21 cellular contexts compared by ENCODE assay signal in genomic region chr5:170525450-170526211, GRCh38. TPM values are rescaled to one million over a fixed set of nuclear protein-coding genes. Genes with fewer than 3 reads are reported as not detected.
"Had no signal": no experiment of that assay in that cellular context is flagged by ENCODE, and none has a peak within 500 bp of the region (broad histone marks: within the 10 kb centered on the region; RNA-seq: fewer than 3 reads in every experiment).

No MANE protein-coding gene starts in this region.

- H3K9me3 Mint-ChIP-seq: activated CD8-positive, alpha-beta T cell treated with anti-CD3 and anti-CD28 coated beads for 36 hours; activated naive CD4-positive, alpha-beta T cell treated with anti-CD3 and anti-CD28 coated beads, Interleukin-2, amount 50 U/mL, for 24 hours; activated T-helper 1 cell treated with anti-CD3 and anti-CD28 coated beads, Interleukin-12 subunit alpha, Interleukin-12 subunit beta, Interleukin-2, Interleukin-4 antibody, amounts not matched to agents 30 ng/mL and 10 ng/mL and 1 ng/mL, durations not matched to agents 14 hours and 24 hours and 36 hours had no signal

- H3K4me3 Mint-ChIP-seq: activated CD8-positive, alpha-beta T cell treated with anti-CD3 and anti-CD28 coated beads for 36 hours; activated naive CD4-positive, alpha-beta T cell treated with anti-CD3 and anti-CD28 coated beads, Interleukin-2, amount 50 U/mL, for 24 hours; activated T-helper 1 cell treated with anti-CD3 and anti-CD28 coated beads, Interleukin-12 subunit alpha, Interleukin-12 subunit beta, Interleukin-2, Interleukin-4 antibody, amounts not matched to agents 30 ng/mL and 10 ng/mL and 1 ng/mL, durations not matched to agents 14 hours and 24 hours and 36 hours had no signal

- H3K4me1 Mint-ChIP-seq: activated naive CD4-positive, alpha-beta T cell treated with anti-CD3 and anti-CD28 coated beads, Interleukin-2, amount 50 U/mL, for 24 hours had no signal

- H3K27ac ChIP-seq: SK-N-MC, WERI-Rb-1 had no signal

- H3K36me3 ChIP-seq: WERI-Rb-1 had no signal

- DNase-seq: activated CD4-positive, alpha-beta T cell treated with anti-CD3 and anti-CD28 coated beads for 4 hours; activated CD8-positive, alpha-beta memory T cell treated with anti-CD3 and anti-CD28 coated beads, Interleukin-2, amount 50 U/mL, for 4 hours; activated CD8-positive, alpha-beta T cell treated with anti-CD3 and anti-CD28 coated beads for 36 hours; activated effector memory CD4-positive, alpha-beta T cell treated with Interleukin-2 at 50 U/mL for 16 hours; activated naive CD4-positive, alpha-beta T cell; activated T-cell treated with anti-CD3 and anti-CD28 coated beads, Interleukin-2, amount 50 U/mL, for 1 hour; aorta; NCI-H1105 treated with DMSO at 0.1 percent for 48 hours; NCI-H1436 treated with DMSO at 0.1 percent for 48 hours; NCI-H187; NCI-H2081; NCI-H510A treated with DMSO at 0.1 percent for 48 hours; NCI-H69; NK-92 treated with Interleukin-12 subunit alpha and Interleukin-12 subunit beta, amount 100 ng/mL, for 24 hours; OCI-M1; T-helper 1 cell; WERI-Rb-1 had no signal

- H3K4me3 ChIP-seq: SK-N-MC had no signal

- H3K36me3 Mint-ChIP-seq: activated naive CD4-positive, alpha-beta T cell treated with anti-CD3 and anti-CD28 coated beads, Interleukin-2, amount 50 U/mL, for 24 hours had no signal

- H3K27ac Mint-ChIP-seq: activated CD8-positive, alpha-beta T cell treated with anti-CD3 and anti-CD28 coated beads for 36 hours; activated naive CD4-positive, alpha-beta T cell treated with anti-CD3 and anti-CD28 coated beads, Interleukin-2, amount 50 U/mL, for 24 hours; activated T-helper 1 cell treated with anti-CD3 and anti-CD28 coated beads, Interleukin-12 subunit alpha, Interleukin-12 subunit beta, Interleukin-2, Interleukin-4 antibody, amounts not matched to agents 30 ng/mL and 10 ng/mL and 1 ng/mL, durations not matched to agents 14 hours and 24 hours and 36 hours had no signal

RNA-seq across cellular contexts. Expression of gene KCNIP1, which starts 21.8 kb away (rescaled TPM):
- total RNA-seq: activated CD8-positive, alpha-beta T cell treated with anti-CD3 and anti-CD28 coated beads for 36 hours; activated T-helper 1 cell treated with anti-CD3 and anti-CD28 coated beads, Interleukin-12 subunit alpha, Interleukin-12 subunit beta, Interleukin-2, Interleukin-4 antibody, amounts not matched to agents 30 ng/mL and 10 ng/mL and 1 ng/mL, durations not matched to agents 14 hours and 24 hours and 36 hours; T-helper 2 cell treated with Interferon-gamma antibody and Interleukin-4, amounts not matched to agents 100 ng/mL and 5 ng/mL, for 36 hours had no signal
- polyA plus RNA-seq: aorta had no signal
